1 cellular context compared by ENCODE assay signal in genomic region chr20:21028921-21029320, GRCh38.
TF ChIP-seq lines count a peak whose summit lies in the region.

No MANE protein-coding gene starts in this region.

TF ChIP-seq in HepG2, 621 proteins besides CTCF, POLR2A, EP300 and RAD21 (continued from another document and continues in another):
- TF ChIP-seq, protein P1, sequence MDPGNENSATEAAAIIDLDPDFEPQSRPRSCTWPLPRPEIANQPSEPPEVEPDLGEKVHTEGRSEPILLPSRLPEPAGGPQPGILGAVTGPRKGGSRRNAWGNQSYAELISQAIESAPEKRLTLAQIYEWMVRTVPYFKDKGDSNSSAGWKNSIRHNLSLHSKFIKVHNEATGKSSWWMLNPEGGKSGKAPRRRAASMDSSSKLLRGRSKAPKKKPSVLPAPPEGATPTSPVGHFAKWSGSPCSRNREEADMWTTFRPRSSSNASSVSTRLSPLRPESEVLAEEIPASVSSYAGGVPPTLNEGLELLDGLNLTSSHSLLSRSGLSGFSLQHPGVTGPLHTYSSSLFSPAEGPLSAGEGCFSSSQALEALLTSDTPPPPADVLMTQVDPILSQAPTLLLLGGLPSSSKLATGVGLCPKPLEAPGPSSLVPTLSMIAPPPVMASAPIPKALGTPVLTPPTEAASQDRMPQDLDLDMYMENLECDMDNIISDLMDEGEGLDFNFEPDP (CRISPR knock-in tag; conservative IDR thresholded peaks at IDR 0.05): no peak
- TF ChIP-seq ZC3H4 (CRISPR knock-in tag; IDR thresholded peaks at IDR 0.05; ENCODE audit: borderline replicate concordance) (no peak), ASH2L (IDR thresholded peaks at IDR 0.05; ENCODE audit: insufficient read length, low read depth, low read length) (peak; percentile 34), ZMYM2 (CRISPR knock-in tag; IDR thresholded peaks at IDR 0.05) (no peak), RCOR2 (CRISPR knock-in tag; IDR thresholded peaks at IDR 0.05) (no peak), ZNF253 (CRISPR knock-in tag; IDR thresholded peaks at IDR 0.05; ENCODE audit: borderline replicate concordance) (no peak), SIN3B (IDR thresholded peaks at IDR 0.05; ENCODE audit: low read length) (no peak), TOE1 (CRISPR knock-in tag; IDR thresholded peaks at IDR 0.05) (no peak), TP53 (CRISPR knock-in tag; conservative IDR thresholded peaks at IDR 0.05) (no peak), ZMYM4 (CRISPR knock-in tag; IDR thresholded peaks at IDR 0.05) (no peak), ZNF549 (CRISPR knock-in tag; IDR thresholded peaks at IDR 0.05) (no peak), ZNF331 (CRISPR knock-in tag; IDR thresholded peaks at IDR 0.05) (no peak), RFX3 (CRISPR knock-in tag; IDR thresholded peaks at IDR 0.05) (no peak), PATZ1 (CRISPR knock-in tag; IDR thresholded peaks at IDR 0.05) (peak; percentile 29; the same call in 1 of the 2 replicates), FIP1L1 (IDR thresholded peaks at IDR 0.05; ENCODE audit: borderline replicate concordance, insufficient read depth, low read depth, low read length) (no peak), HNF4A (CRISPR knock-in tag; IDR thresholded peaks at IDR 0.05) (peak; percentile 33; the same call in 1 of the 2 replicates), ZNF24 (IDR thresholded peaks at IDR 0.05) (no peak), ZNF552 (CRISPR knock-in tag; IDR thresholded peaks at IDR 0.05; ENCODE audit: borderline replicate concordance) (no peak), ARNT (IDR thresholded peaks at IDR 0.05) (no peak), HNRNPK (IDR thresholded peaks at IDR 0.05; ENCODE audit: low read depth, low read length, poor library complexity, severe bottlenecking) (no peak), CC2D1A (CRISPR knock-in tag; IDR thresholded peaks at IDR 0.05) (no peak), CAMTA2 (CRISPR knock-in tag; IDR thresholded peaks at IDR 0.05; ENCODE audit: borderline replicate concordance) (no peak), PHB2 (IDR thresholded peaks at IDR 0.05; ENCODE audit: partially characterized antibody) (no peak), CREB1 (IDR thresholded peaks at IDR 0.05) (no peak), CREB1 (CRISPR knock-in tag; IDR thresholded peaks at IDR 0.05) (no peak), TARDBP (CRISPR knock-in tag; IDR thresholded peaks at IDR 0.05) (no peak), GABPA (IDR thresholded peaks at IDR 0.05; ENCODE audit: low read depth, low read length) (no peak), GABPA (CRISPR knock-in tag; IDR thresholded peaks at IDR 0.05; ENCODE audit: low read depth) (no peak), ZBTB21 (CRISPR knock-in tag; IDR thresholded peaks at IDR 0.05) (no peak), SIX4 (CRISPR knock-in tag; IDR thresholded peaks at IDR 0.05) (0 out of 2 replicates have a peak, but pooled peaks have one; percentile 19), MED1 (CRISPR knock-in tag; IDR thresholded peaks at IDR 0.05) (no peak), HNF4G (IDR thresholded peaks at IDR 0.05; ENCODE audit: borderline replicate concordance, low read depth, low read length) (0 out of 2 replicates have a peak, but pooled peaks have one; percentile 37), HNF4G (CRISPR knock-in tag; IDR thresholded peaks at IDR 0.05; ENCODE audit: borderline replicate concordance, low read depth) (no peak), NFE2L2 (IDR thresholded peaks at IDR 0.05; ENCODE audit: low read length) (no peak), MAZ (IDR thresholded peaks at IDR 0.05; ENCODE audit: borderline replicate concordance, low read depth, low read length) (no peak), MAZ (CRISPR knock-in tag; IDR thresholded peaks at IDR 0.05; ENCODE audit: low read depth) (no peak), MXD1 (CRISPR knock-in tag; IDR thresholded peaks at IDR 0.05) (no peak), ZNF749 (CRISPR knock-in tag; IDR thresholded peaks at IDR 0.05; ENCODE audit: borderline replicate concordance) (no peak), CEBPZ (IDR thresholded peaks at IDR 0.05; ENCODE audit: low read length) (no peak), ZNF652 (CRISPR knock-in tag; IDR thresholded peaks at IDR 0.05; ENCODE audit: borderline replicate concordance, low read depth) (peak; percentile 87), NONO (IDR thresholded peaks at IDR 0.05) (no peak), NONO (CRISPR knock-in tag; conservative IDR thresholded peaks at IDR 0.05) (no peak), AGO2 (optimal IDR thresholded peaks at IDR 0.05; ENCODE audit: low read depth, low read length) (no peak), ZBTB1 (CRISPR knock-in tag; IDR thresholded peaks at IDR 0.05; ENCODE audit: borderline replicate concordance) (no peak), HOXA3 (CRISPR knock-in tag; IDR thresholded peaks at IDR 0.05) (no peak), ETV6 (CRISPR knock-in tag; conservative IDR thresholded peaks at IDR 0.05) (no peak), NR2F1 (CRISPR knock-in tag; IDR thresholded peaks at IDR 0.05) (no peak), NFYB (CRISPR knock-in tag; IDR thresholded peaks at IDR 0.05) (no peak)
- TF ChIP-seq, protein P2, sequence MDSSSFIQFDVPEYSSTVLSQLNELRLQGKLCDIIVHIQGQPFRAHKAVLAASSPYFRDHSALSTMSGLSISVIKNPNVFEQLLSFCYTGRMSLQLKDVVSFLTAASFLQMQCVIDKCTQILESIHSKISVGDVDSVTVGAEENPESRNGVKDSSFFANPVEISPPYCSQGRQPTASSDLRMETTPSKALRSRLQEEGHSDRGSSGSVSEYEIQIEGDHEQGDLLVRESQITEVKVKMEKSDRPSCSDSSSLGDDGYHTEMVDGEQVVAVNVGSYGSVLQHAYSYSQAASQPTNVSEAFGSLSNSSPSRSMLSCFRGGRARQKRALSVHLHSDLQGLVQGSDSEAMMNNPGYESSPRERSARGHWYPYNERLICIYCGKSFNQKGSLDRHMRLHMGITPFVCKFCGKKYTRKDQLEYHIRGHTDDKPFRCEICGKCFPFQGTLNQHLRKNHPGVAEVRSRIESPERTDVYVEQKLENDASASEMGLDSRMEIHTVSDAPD (CRISPR knock-in tag; IDR thresholded peaks at IDR 0.05): no peak
- TF ChIP-seq, protein P3, sequence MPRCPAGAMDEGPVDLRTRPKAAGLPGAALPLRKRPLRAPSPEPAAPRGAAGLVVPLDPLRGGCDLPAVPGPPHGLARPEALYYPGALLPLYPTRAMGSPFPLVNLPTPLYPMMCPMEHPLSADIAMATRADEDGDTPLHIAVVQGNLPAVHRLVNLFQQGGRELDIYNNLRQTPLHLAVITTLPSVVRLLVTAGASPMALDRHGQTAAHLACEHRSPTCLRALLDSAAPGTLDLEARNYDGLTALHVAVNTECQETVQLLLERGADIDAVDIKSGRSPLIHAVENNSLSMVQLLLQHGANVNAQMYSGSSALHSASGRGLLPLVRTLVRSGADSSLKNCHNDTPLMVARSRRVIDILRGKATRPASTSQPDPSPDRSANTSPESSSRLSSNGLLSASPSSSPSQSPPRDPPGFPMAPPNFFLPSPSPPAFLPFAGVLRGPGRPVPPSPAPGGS (CRISPR knock-in tag; IDR thresholded peaks at IDR 0.05): no peak
- TF ChIP-seq, protein P4, sequence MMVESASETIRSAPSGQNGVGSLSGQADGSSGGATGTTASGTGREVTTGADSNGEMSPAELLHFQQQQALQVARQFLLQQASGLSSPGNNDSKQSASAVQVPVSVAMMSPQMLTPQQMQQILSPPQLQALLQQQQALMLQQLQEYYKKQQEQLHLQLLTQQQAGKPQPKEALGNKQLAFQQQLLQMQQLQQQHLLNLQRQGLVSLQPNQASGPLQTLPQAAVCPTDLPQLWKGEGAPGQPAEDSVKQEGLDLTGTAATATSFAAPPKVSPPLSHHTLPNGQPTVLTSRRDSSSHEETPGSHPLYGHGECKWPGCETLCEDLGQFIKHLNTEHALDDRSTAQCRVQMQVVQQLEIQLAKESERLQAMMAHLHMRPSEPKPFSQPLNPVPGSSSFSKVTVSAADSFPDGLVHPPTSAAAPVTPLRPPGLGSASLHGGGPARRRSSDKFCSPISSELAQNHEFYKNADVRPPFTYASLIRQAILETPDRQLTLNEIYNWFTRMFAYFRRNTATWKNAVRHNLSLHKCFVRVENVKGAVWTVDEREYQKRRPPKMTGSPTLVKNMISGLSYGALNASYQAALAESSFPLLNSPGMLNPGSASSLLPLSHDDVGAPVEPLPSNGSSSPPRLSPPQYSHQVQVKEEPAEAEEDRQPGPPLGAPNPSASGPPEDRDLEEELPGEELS (CRISPR knock-in tag; IDR thresholded peaks at IDR 0.05): 0 out of 2 replicates have a peak, but pooled peaks have one; percentile 17
- TF ChIP-seq, protein P5, sequence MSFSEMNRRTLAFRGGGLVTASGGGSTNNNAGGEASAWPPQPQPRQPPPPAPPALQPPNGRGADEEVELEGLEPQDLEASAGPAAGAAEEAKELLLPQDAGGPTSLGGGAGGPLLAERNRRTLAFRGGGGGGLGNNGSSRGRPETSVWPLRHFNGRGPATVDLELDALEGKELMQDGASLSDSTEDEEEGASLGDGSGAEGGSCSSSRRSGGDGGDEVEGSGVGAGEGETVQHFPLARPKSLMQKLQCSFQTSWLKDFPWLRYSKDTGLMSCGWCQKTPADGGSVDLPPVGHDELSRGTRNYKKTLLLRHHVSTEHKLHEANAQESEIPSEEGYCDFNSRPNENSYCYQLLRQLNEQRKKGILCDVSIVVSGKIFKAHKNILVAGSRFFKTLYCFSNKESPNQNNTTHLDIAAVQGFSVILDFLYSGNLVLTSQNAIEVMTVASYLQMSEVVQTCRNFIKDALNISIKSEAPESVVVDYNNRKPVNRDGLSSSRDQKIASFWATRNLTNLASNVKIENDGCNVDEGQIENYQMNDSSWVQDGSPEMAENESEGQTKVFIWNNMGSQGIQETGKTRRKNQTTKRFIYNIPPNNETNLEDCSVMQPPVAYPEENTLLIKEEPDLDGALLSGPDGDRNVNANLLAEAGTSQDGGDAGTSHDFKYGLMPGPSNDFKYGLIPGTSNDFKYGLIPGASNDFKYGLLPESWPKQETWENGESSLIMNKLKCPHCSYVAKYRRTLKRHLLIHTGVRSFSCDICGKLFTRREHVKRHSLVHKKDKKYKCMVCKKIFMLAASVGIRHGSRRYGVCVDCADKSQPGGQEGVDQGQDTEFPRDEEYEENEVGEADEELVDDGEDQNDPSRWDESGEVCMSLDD (CRISPR knock-in tag; IDR thresholded peaks at IDR 0.05; ENCODE audit: borderline replicate concordance): no peak
- TF ChIP-seq, protein P6, sequence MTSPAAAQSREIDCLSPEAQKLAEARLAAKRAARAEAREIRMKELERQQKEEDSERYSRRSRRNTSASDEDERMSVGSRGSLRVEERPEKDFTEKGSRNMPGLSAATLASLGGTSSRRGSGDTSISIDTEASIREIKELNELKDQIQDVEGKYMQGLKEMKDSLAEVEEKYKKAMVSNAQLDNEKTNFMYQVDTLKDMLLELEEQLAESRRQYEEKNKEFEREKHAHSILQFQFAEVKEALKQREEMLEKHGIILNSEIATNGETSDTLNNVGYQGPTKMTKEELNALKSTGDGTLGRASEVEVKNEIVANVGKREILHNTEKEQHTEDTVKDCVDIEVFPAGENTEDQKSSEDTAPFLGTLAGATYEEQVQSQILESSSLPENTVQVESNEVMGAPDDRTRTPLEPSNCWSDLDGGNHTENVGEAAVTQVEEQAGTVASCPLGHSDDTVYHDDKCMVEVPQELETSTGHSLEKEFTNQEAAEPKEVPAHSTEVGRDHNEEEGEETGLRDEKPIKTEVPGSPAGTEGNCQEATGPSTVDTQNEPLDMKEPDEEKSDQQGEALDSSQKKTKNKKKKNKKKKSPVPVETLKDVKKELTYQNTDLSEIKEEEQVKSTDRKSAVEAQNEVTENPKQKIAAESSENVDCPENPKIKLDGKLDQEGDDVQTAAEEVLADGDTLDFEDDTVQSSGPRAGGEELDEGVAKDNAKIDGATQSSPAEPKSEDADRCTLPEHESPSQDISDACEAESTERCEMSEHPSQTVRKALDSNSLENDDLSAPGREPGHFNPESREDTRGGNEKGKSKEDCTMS (CRISPR knock-in tag; conservative IDR thresholded peaks at IDR 0.05): no peak
